ENCODE assay signal across 32 cellular contexts in the genomic region with DNA sequence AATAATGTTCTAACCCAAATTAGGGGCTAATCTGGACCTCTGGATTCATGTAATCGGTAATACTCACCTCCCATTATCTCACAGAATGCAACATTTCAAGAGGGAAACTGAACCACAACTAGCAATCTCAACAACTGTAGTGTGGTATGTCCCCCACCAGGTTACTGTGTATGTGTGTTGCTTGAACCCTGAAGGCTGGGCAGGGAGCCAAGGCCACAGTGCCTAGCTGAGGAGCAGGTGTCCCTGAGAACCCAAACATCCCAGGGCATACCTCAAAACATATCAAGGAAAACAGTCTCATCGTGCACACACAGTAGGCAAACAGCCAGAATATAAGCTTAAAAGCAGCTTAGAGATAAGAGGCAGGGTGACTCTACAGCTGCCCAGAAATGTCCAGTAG. TPM values are rescaled to one million over a fixed set of nuclear protein-coding genes. Genes with fewer than 3 reads are reported as not detected.
"Had no signal": no experiment of that assay in that cellular context is flagged by ENCODE, and none has a peak within 500 bp of the region (broad histone marks: within the 10 kb centered on the region; RNA-seq: fewer than 3 reads in every experiment).

No MANE protein-coding gene starts in this region.

- H3K4me3 Mint-ChIP-seq: activated CD4-positive, alpha-beta memory T cell treated with anti-CD3 and anti-CD28 coated beads for 36 hours; activated CD4-positive, alpha-beta T cell treated with anti-CD3 and anti-CD28 coated beads for 36 hours; activated CD4-positive, alpha-beta T cell treated with anti-CD3 and anti-CD28 coated beads, Interleukin-2, amount 10 ng/mL, durations not matched to agents 24 days and 14 days; activated CD8-positive, alpha-beta memory T cell treated with anti-CD3 and anti-CD28 coated beads, Interleukin-2, amount 10 ng/mL, durations not matched to agents 7 days and 5 days; activated CD8-positive, alpha-beta T cell treated with anti-CD3 and anti-CD28 coated beads, Interleukin-2, amount 10 ng/mL, durations not matched to agents 7 days and 5 days; activated naive CD4-positive, alpha-beta T cell treated with anti-CD3 and anti-CD28 coated beads for 36 hours; activated naive CD4-positive, alpha-beta T cell treated with anti-CD3 and anti-CD28 coated beads, Interleukin-2, amount 50 U/mL, for 24 hours; activated naive CD8-positive, alpha-beta T cell treated with anti-CD3 and anti-CD28 coated beads for 36 hours; activated naive CD8-positive, alpha-beta T cell treated with anti-CD3 and anti-CD28 coated beads, Interleukin-2, amount 50 U/mL, for 24 hours; activated T-helper 1 cell treated with anti-CD3 and anti-CD28 coated beads, Interleukin-12 subunit alpha, Interleukin-12 subunit beta, Interleukin-2, Interleukin-4 antibody, amounts not matched to agents 30 ng/mL and 10 ng/mL and 1 ng/mL, durations not matched to agents 14 hours and 24 hours and 36 hours; effector memory CD8-positive, alpha-beta T cell had no signal

- ATAC-seq: activated CD4-positive, alpha-beta T cell treated with anti-CD3 and anti-CD28 coated beads for 36 hours; activated CD8-positive, alpha-beta memory T cell treated with anti-CD3 and anti-CD28 coated beads, Interleukin-2, amount 10 ng/mL, durations not matched to agents 7 days and 5 days; activated CD8-positive, alpha-beta T cell treated with anti-CD3 and anti-CD28 coated beads, Interleukin-2, amount 10 ng/mL, durations not matched to agents 7 days and 5 days; activated naive CD8-positive, alpha-beta T cell treated with anti-CD3 and anti-CD28 coated beads, Interleukin-2, amount 50 U/mL, for 24 hours; body of pancreas; effector memory CD8-positive, alpha-beta T cell; gastroesophageal sphincter; heart right ventricle had no signal

- H3K9me3 Mint-ChIP-seq: activated CD4-positive, alpha-beta memory T cell treated with anti-CD3 and anti-CD28 coated beads for 36 hours; activated CD4-positive, alpha-beta T cell treated with anti-CD3 and anti-CD28 coated beads, Interleukin-2, amount 10 ng/mL, durations not matched to agents 24 days and 14 days; activated naive CD4-positive, alpha-beta T cell treated with anti-CD3 and anti-CD28 coated beads for 36 hours; activated naive CD4-positive, alpha-beta T cell treated with anti-CD3 and anti-CD28 coated beads, Interleukin-2, amount 50 U/mL, for 24 hours; activated naive CD8-positive, alpha-beta T cell treated with anti-CD3 and anti-CD28 coated beads for 36 hours; activated naive CD8-positive, alpha-beta T cell treated with anti-CD3 and anti-CD28 coated beads, Interleukin-2, amount 50 U/mL, for 24 hours; activated T-helper 1 cell treated with anti-CD3 and anti-CD28 coated beads, Interleukin-12 subunit alpha, Interleukin-12 subunit beta, Interleukin-2, Interleukin-4 antibody, amounts not matched to agents 30 ng/mL and 10 ng/mL and 1 ng/mL, durations not matched to agents 14 hours and 24 hours and 36 hours; activated T-helper 2 cell treated with anti-CD3 and anti-CD28 coated beads, Interferon-gamma antibody, Interleukin-2, Interleukin-4, amounts not matched to agents 10 μg/mL and 5 μg/mL and 100 μg/mL, durations not matched to agents 14 hours and 24 hours and 36 hours; effector memory CD8-positive, alpha-beta T cell had no signal

- H3K27ac Mint-ChIP-seq: activated CD4-positive, alpha-beta memory T cell treated with anti-CD3 and anti-CD28 coated beads for 36 hours; activated CD4-positive, alpha-beta T cell treated with anti-CD3 and anti-CD28 coated beads for 36 hours; activated CD4-positive, alpha-beta T cell treated with anti-CD3 and anti-CD28 coated beads, Interleukin-2, amount 10 ng/mL, durations not matched to agents 24 days and 14 days; activated CD8-positive, alpha-beta memory T cell treated with anti-CD3 and anti-CD28 coated beads, Interleukin-2, amount 10 ng/mL, durations not matched to agents 7 days and 5 days; activated CD8-positive, alpha-beta T cell treated with anti-CD3 and anti-CD28 coated beads, Interleukin-2, amount 10 ng/mL, durations not matched to agents 7 days and 5 days; activated naive CD4-positive, alpha-beta T cell treated with anti-CD3 and anti-CD28 coated beads for 36 hours; activated naive CD4-positive, alpha-beta T cell treated with anti-CD3 and anti-CD28 coated beads, Interleukin-2, amount 50 U/mL, for 24 hours; activated naive CD8-positive, alpha-beta T cell treated with anti-CD3 and anti-CD28 coated beads for 36 hours; activated naive CD8-positive, alpha-beta T cell treated with anti-CD3 and anti-CD28 coated beads, Interleukin-2, amount 50 U/mL, for 24 hours; activated T-helper 1 cell treated with anti-CD3 and anti-CD28 coated beads, Interleukin-12 subunit alpha, Interleukin-12 subunit beta, Interleukin-2, Interleukin-4 antibody, amounts not matched to agents 30 ng/mL and 10 ng/mL and 1 ng/mL, durations not matched to agents 14 hours and 24 hours and 36 hours; activated T-helper 2 cell treated with anti-CD3 and anti-CD28 coated beads, Interferon-gamma antibody, Interleukin-2, Interleukin-4, amounts not matched to agents 10 μg/mL and 5 μg/mL and 100 μg/mL, durations not matched to agents 14 hours and 24 hours and 36 hours; effector memory CD8-positive, alpha-beta T cell had no signal

- H3K27ac ChIP-seq: adrenal gland, body of pancreas, esophagus squamous epithelium, gastroesophageal sphincter, heart right ventricle had no signal

- H3K4me1 Mint-ChIP-seq: activated naive CD4-positive, alpha-beta T cell treated with anti-CD3 and anti-CD28 coated beads, Interleukin-2, amount 50 U/mL, for 24 hours; activated naive CD8-positive, alpha-beta T cell treated with anti-CD3 and anti-CD28 coated beads, Interleukin-2, amount 50 U/mL, for 24 hours had no signal

- H3K4me1 ChIP-seq: adrenal gland, body of pancreas, esophagus squamous epithelium, gastroesophageal sphincter had no signal

- H3K4me3 ChIP-seq: adrenal gland, body of pancreas, esophagus squamous epithelium, gastroesophageal sphincter, heart right ventricle had no signal

- H3K9me3 ChIP-seq: adrenal gland, body of pancreas, esophagus squamous epithelium, gastroesophageal sphincter, heart right ventricle had no signal

- H3K27me3 ChIP-seq: adrenal gland, body of pancreas, esophagus squamous epithelium, gastroesophageal sphincter, heart right ventricle had no signal

- H3K27me3 Mint-ChIP-seq: activated CD4-positive, alpha-beta memory T cell treated with anti-CD3 and anti-CD28 coated beads for 36 hours; activated CD4-positive, alpha-beta T cell treated with anti-CD3 and anti-CD28 coated beads for 36 hours; activated CD4-positive, alpha-beta T cell treated with anti-CD3 and anti-CD28 coated beads, Interleukin-2, amount 10 ng/mL, durations not matched to agents 24 days and 14 days; activated CD8-positive, alpha-beta memory T cell treated with anti-CD3 and anti-CD28 coated beads, Interleukin-2, amount 10 ng/mL, durations not matched to agents 7 days and 5 days; activated naive CD4-positive, alpha-beta T cell treated with anti-CD3 and anti-CD28 coated beads, Interleukin-2, amount 50 U/mL, for 24 hours; activated naive CD8-positive, alpha-beta T cell treated with anti-CD3 and anti-CD28 coated beads for 36 hours; activated naive CD8-positive, alpha-beta T cell treated with anti-CD3 and anti-CD28 coated beads, Interleukin-2, amount 50 U/mL, for 24 hours; effector memory CD8-positive, alpha-beta T cell had no signal

- DNase-seq: activated CD4-positive, alpha-beta memory T cell treated with anti-CD3 and anti-CD28 coated beads for 36 hours; activated CD4-positive, alpha-beta T cell treated with anti-CD3 and anti-CD28 coated beads for 36 hours; activated CD4-positive, alpha-beta T cell treated with anti-CD3 and anti-CD28 coated beads, Interleukin-2, amount 10 ng/mL, durations not matched to agents 24 days and 14 days; activated CD4-positive, CD25-positive, alpha-beta regulatory T cell; activated CD4-positive, CD25-positive, alpha-beta regulatory T cell treated with anti-CD3 and anti-CD28 coated beads, Interleukin-2, amount 50 U/mL, for 72 hours; activated CD8-positive, alpha-beta memory T cell treated with anti-CD3 and anti-CD28 coated beads, Interleukin-2, amount 10 ng/mL, durations not matched to agents 7 days and 5 days; activated CD8-positive, alpha-beta memory T cell treated with anti-CD3 and anti-CD28 coated beads, Interleukin-2, amount 50 U/mL, for 4 hours; activated CD8-positive, alpha-beta T cell treated with anti-CD3 and anti-CD28 coated beads, Interleukin-2, amount 10 ng/mL, durations not matched to agents 7 days and 5 days; activated effector memory CD4-positive, alpha-beta T cell treated with anti-CD3 and anti-CD28 coated beads, Interleukin-2, amount 50 U/mL, for 16 hours; activated naive CD4-positive, alpha-beta T cell treated with anti-CD3 and anti-CD28 coated beads for 36 hours; activated naive CD8-positive, alpha-beta T cell treated with anti-CD3 and anti-CD28 coated beads for 36 hours; activated naive CD8-positive, alpha-beta T cell treated with anti-CD3 and anti-CD28 coated beads, Interleukin-2, amount 50 U/mL, for 24 hours; activated T-cell treated with anti-CD3 and anti-CD28 coated beads, Interleukin-2, amount 50 U/mL, for 1 hour; activated T-cell treated with anti-CD3 and anti-CD28 coated beads, Interleukin-2, amount 50 U/mL, for 48 hours; adrenal gland; amygdala; aorta; body of pancreas; caudate nucleus; cortex of kidney; dermis blood vessel endothelial cell; effector CD4-positive, alpha-beta T cell; effector memory CD8-positive, alpha-beta T cell; esophagus squamous epithelium; foreskin melanocyte; heart right ventricle; T-helper 2 cell had no signal

RNA-seq across cellular contexts. Expression of a gene that starts 51.1 kb away (rescaled TPM):
- total RNA-seq: activated CD4-positive, alpha-beta T cell treated with anti-CD3 and anti-CD28 coated beads, Interleukin-2, amount 10 ng/mL, durations not matched to agents 24 days and 14 days; activated CD8-positive, alpha-beta memory T cell treated with anti-CD3 and anti-CD28 coated beads for 36 hours; activated CD8-positive, alpha-beta memory T cell treated with anti-CD3 and anti-CD28 coated beads, Interleukin-2, amount 10 ng/mL, durations not matched to agents 7 days and 5 days; activated CD8-positive, alpha-beta T cell treated with anti-CD3 and anti-CD28 coated beads, Interleukin-2, amount 10 ng/mL, durations not matched to agents 7 days and 5 days; activated T-helper 1 cell treated with anti-CD3 and anti-CD28 coated beads, Interleukin-12 subunit alpha, Interleukin-12 subunit beta, Interleukin-2, Interleukin-4 antibody, amounts not matched to agents 30 ng/mL and 10 ng/mL and 1 ng/mL, durations not matched to agents 14 hours and 24 hours and 36 hours; activated T-helper 2 cell treated with anti-CD3 and anti-CD28 coated beads, Interferon-gamma antibody, Interleukin-2, Interleukin-4, amounts not matched to agents 10 μg/mL and 5 μg/mL and 100 μg/mL, durations not matched to agents 14 hours and 24 hours and 36 hours had no signal
